In genomic region chr20:62779417-62779685, GRCh38 we compare ENCODE assay signal across 29 cellular contexts. TPM values are rescaled to one million over a fixed set of nuclear protein-coding genes. Genes with fewer than 3 reads are reported as not detected.
"Had no signal": no experiment of that assay in that cellular context is flagged by ENCODE, and none has a peak within 500 bp of the region (broad histone marks: within the 10 kb centered on the region; RNA-seq: fewer than 3 reads in every experiment).

No MANE protein-coding gene starts in this region.

- H3K4me3 ChIP-seq: left ventricle myocardium inferior, lung, mucosa of descending colon, pancreas, prostate gland, sigmoid colon, spleen, suprapubic skin, thoracic aorta, tibial artery, upper lobe of right lung had no signal

- H3K4me1 ChIP-seq: pancreas, prostate gland, tibial artery had no signal

- H3K36me3 ChIP-seq: left ventricle myocardium inferior, pancreas, prostate gland, sigmoid colon, spleen, suprapubic skin, thoracic aorta, tibial artery, upper lobe of right lung had no signal

- H3K9me3 ChIP-seq: left ventricle myocardium inferior, mucosa of descending colon, pancreas, prostate gland, sigmoid colon, spleen, suprapubic skin, thoracic aorta, tibial artery, upper lobe of right lung had no signal

- H3K27me3 ChIP-seq: pancreas, sigmoid colon, spleen had no signal

- H3K27ac ChIP-seq: left ventricle myocardium inferior, pancreas, prostate gland, sigmoid colon, spleen, suprapubic skin, thoracic aorta, tibial artery, upper lobe of right lung had no signal

- FAIRE-seq: keratinocyte, pancreas, small intestine, urothelium cell line had no signal

- DNase-seq: hippocampal formation; kidney glomerular epithelial cell; left colon; left ventricle myocardium inferior; midbrain; mucosa of descending colon; naive thymus-derived CD4-positive, alpha-beta T cell; nucleus accumbens; posterior cingulate gyrus; right cardiac atrium; sigmoid colon; small intestine; spleen; stimulated activated CD4-positive, alpha-beta T cell treated with anti-CD3 and anti-CD28 coated beads, Interleukin-4, amount 100 ng/mL, for 24 hours; stimulated activated naive CD4-positive, alpha-beta T cell; tibial artery; trophoblast cell; upper lobe of right lung had no signal

- ATAC-seq: left colon; mucosa of descending colon; naive thymus-derived CD4-positive, alpha-beta T cell; natural killer cell treated with Interleukin-12 subunit alpha and Interleukin-12 subunit beta and Interleukin-15 and Interleukin-18, amount 100 ng/mL, for 72 hours; pancreas; right cardiac atrium; stimulated activated effector memory CD8-positive, alpha-beta T cell treated with anti-CD3 and anti-CD28 coated beads, Interleukin-12 subunit alpha, Interleukin-12 subunit beta, amount 100 ng/mL, for 72 hours; upper lobe of right lung had no signal

RNA-seq across cellular contexts. Expression of gene COL9A3, which starts 37.5 kb away (rescaled TPM):
- total RNA-seq: myocyte; natural killer cell treated with Interleukin-12 subunit alpha and Interleukin-12 subunit beta and Interleukin-15 and Interleukin-18, amount 100 ng/mL, for 72 hours; osteoblast had no signal
- polyA plus RNA-seq: naive thymus-derived CD4-positive, alpha-beta T cell had no signal
